In genomic region chr14:103714063-103714724, GRCh38 we compare ENCODE assay signal across 1 cellular context.
TF ChIP-seq lines count a peak whose summit lies in the region.

No MANE protein-coding gene starts in this region.

TF ChIP-seq in K562, 482 proteins besides CTCF, POLR2A, EP300 and RAD21:
- TF ChIP-seq MIER1 (IDR thresholded peaks at IDR 0.05; ENCODE audit: low read depth) (no peak), ZNF696 (CRISPR knock-in tag; conservative IDR thresholded peaks at IDR 0.05) (no peak), ELF1 (tag; IDR thresholded peaks at IDR 0.05) (no peak), NONO (IDR thresholded peaks at IDR 0.05; ENCODE audit: low read depth in 2 of 2, low read length in 1 of 2) (no peak), FOS (IDR thresholded peaks at IDR 0.05; ENCODE audit: extremely low read depth, insufficient read length) (no peak), RBM34 (IDR thresholded peaks at IDR 0.05; ENCODE audit: borderline replicate concordance, insufficient read depth, low read length) (no peak)
- TF ChIP-seq, protein P1, sequence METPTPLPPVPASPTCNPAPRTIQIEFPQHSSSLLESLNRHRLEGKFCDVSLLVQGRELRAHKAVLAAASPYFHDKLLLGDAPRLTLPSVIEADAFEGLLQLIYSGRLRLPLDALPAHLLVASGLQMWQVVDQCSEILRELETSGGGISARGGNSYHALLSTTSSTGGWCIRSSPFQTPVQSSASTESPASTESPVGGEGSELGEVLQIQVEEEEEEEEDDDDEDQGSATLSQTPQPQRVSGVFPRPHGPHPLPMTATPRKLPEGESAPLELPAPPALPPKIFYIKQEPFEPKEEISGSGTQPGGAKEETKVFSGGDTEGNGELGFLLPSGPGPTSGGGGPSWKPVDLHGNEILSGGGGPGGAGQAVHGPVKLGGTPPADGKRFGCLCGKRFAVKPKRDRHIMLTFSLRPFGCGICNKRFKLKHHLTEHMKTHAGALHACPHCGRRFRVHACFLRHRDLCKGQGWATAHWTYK (CRISPR knock-in tag; IDR thresholded peaks at IDR 0.05), result no peak
- TF ChIP-seq, protein P2, sequence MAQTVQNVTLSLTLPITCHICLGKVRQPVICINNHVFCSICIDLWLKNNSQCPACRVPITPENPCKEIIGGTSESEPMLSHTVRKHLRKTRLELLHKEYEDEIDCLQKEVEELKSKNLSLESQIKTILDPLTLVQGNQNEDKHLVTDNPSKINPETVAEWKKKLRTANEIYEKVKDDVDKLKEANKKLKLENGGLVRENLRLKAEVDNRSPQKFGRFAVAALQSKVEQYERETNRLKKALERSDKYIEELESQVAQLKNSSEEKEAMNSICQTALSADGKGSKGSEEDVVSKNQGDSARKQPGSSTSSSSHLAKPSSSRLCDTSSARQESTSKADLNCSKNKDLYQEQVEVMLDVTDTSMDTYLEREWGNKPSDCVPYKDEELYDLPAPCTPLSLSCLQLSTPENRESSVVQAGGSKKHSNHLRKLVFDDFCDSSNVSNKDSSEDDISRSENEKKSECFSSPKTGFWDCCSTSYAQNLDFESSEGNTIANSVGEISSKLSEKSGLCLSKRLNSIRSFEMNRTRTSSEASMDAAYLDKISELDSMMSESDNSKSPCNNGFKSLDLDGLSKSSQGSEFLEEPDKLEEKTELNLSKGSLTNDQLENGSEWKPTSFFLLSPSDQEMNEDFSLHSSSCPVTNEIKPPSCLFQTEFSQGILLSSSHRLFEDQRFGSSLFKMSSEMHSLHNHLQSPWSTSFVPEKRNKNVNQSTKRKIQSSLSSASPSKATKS (CRISPR knock-in tag; IDR thresholded peaks at IDR 0.05), result no peak
